In the genomic region with DNA sequence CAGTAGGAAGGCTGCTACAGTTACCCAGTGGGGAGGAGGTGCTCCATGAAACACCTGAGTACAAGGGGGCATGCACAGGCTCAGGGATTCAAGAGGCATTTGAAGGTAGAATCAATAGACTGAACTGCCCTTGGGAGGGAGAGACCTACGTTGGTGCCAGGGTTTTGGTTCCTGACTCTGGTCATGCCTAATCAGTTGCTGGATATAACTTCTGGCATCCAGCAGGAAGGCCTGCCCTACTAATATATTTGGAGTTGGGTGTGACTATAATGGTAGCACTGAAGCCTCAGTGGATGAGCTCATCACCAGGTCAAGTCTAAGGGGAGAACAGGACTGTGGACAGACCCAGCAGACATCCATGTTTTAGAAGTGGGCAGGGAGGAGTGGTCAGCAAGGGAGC, we compare ENCODE assay signal across 1 cellular context.
TF ChIP-seq lines count a peak whose summit lies in the region.

No MANE protein-coding gene starts in this region.

TF ChIP-seq in K562, 482 proteins besides CTCF, POLR2A, EP300 and RAD21:
- 0 out of 2 replicates have a peak, but pooled peaks have one; percentile 61 for TF ChIP-seq ZNF134 (CRISPR knock-in tag; conservative IDR thresholded peaks at IDR 0.05)
